In genomic region chr1:221716713-221717490, GRCh38 we compare ENCODE assay signal across 12 cellular contexts. TPM values are rescaled to one million over a fixed set of nuclear protein-coding genes. Genes with fewer than 3 reads are reported as not detected.
DNase-seq lines count a peak whose midpoint lies in the region; ATAC-seq and TF ChIP-seq lines count a peak whose summit lies in the region.
"Had no signal": no experiment of that assay in that cellular context is flagged by ENCODE, and none has a peak within 500 bp of the region (broad histone marks: within the 10 kb centered on the region; RNA-seq: fewer than 3 reads in every experiment).

No MANE protein-coding gene starts in this region.

- WGBS in prostate gland, result 55% methylated on average over 7 of the region's 7 CpGs
- WGBS in right cardiac atrium, result 69% methylated on average over 7 of the region's 7 CpGs

- intact Hi-C loops in Caco-2 (cut with micrococcal nuclease; ENCODE audit: unreplicated experiment) (no loop called here), prostate gland (cut with DNase I) (no loop called here), right cardiac atrium (cut with DNase I) (no loop called here), uterus (cut with DNase I; ENCODE audit: low total_unique reads) (no loop called here), posterior cingulate gyrus (cut with DNase I) (no loop called here)

- CTCF ChIA-PET in Caco-2 (lab: Charles Lee), result no interaction called here

- no peak overlapping the region for H3K4me2 ChIP-seq in fibroblast of lung (ENCODE audit: extremely low read depth, insufficient read depth, low read length)

- no peak for DNase-seq in Caco-2
- no peak for DNase-seq in fibroblast of lung (ENCODE audit: low read depth in 2 of 2)
- no peak for DNase-seq in prostate gland (ENCODE audit: low spot score)
- no peak for DNase-seq in right cardiac atrium
- no peak for DNase-seq in uterus
- no peak for DNase-seq in posterior cingulate gyrus
- DNase-seq: activated T-cell treated with anti-CD3 and anti-CD28 coated beads, Interleukin-2, amount 50 U/mL, for 48 hours; CD8-positive, alpha-beta T cell; naive thymus-derived CD8-positive, alpha-beta T cell; NCI-H524 treated with DMSO at 0.1 percent for 48 hours had no signal

- no peaks in the 10 kb centered on the region for H3K36me3 Mint-ChIP-seq in Caco-2 (ENCODE audit: insufficient read depth, unreplicated experiment)
- H3K36me3 Mint-ChIP-seq: CD8-positive, alpha-beta T cell had no signal

- no peak overlapping the region for H3K4me3 Mint-ChIP-seq in Caco-2 (ENCODE audit: unreplicated experiment)
- H3K4me3 Mint-ChIP-seq: CD8-positive, alpha-beta T cell had no signal

- H3K36me3 ChIP-seq in Caco-2 (ENCODE audit: control insufficient read depth, insufficient read depth, low read length), result no peaks in the 10 kb centered on the region
- H3K36me3 ChIP-seq in fibroblast of lung (ENCODE audit: control insufficient read depth, insufficient read depth, low read length), result no peaks in the 10 kb centered on the region
- no peaks in the 10 kb centered on the region for H3K36me3 ChIP-seq in prostate gland
- no peaks in the 10 kb centered on the region for H3K36me3 ChIP-seq in uterus

- H2AFZ ChIP-seq in fibroblast of lung (ENCODE audit: low read length), result no peak overlapping the region

- H3K27me3 ChIP-seq in Caco-2 (replicated peaks; ENCODE audit: control insufficient read depth, insufficient read depth, low read length) (no peaks in the 10 kb centered on the region), fibroblast of lung (ENCODE audit: control insufficient read depth, insufficient read depth, low read length) (no peaks in the 10 kb centered on the region), prostate gland (replicated peaks; ENCODE audit: insufficient read depth) (no peaks in the 10 kb centered on the region), right cardiac atrium (ENCODE audit: control insufficient read depth, insufficient read depth) (no peaks in the 10 kb centered on the region), uterus (no peaks in the 10 kb centered on the region)

- H3K27ac ChIP-seq in fibroblast of lung (ENCODE audit: insufficient read depth, low read length) (peak overlapping the region; percentile 16), prostate gland (peak overlapping the region; percentile 43 to 81), right cardiac atrium (ENCODE audit: low read length) (no peak overlapping the region), uterus (peak overlapping the region in 1 of 2 donors; percentile 63)

- H3K4me1 Mint-ChIP-seq in Caco-2 (ENCODE audit: low read depth, unreplicated experiment), result peaks cover 19% of the 10 kb centered on the region

- TF ChIP-seq POLR2A in prostate gland (IDR thresholded peaks at IDR 0.05) (no peak), uterus (IDR thresholded peaks at IDR 0.05) (no peak)

- no peaks in the 10 kb centered on the region for H3K9me3 ChIP-seq in Caco-2
- no peaks in the 10 kb centered on the region for H3K9me3 ChIP-seq in fibroblast of lung (ENCODE audit: control insufficient read depth, insufficient read depth, low read depth, low read length)
- H3K9me3 ChIP-seq in prostate gland, result no peaks in the 10 kb centered on the region
- H3K9me3 ChIP-seq in right cardiac atrium (ENCODE audit: control insufficient read depth, low read length), result no peaks in the 10 kb centered on the region
- no peaks in the 10 kb centered on the region for H3K9me3 ChIP-seq in uterus

- no peaks in the 10 kb centered on the region for H3K27me3 Mint-ChIP-seq in Caco-2 (ENCODE audit: insufficient read depth, unreplicated experiment)

- H3K4me3 ChIP-seq in Caco-2 (ENCODE audit: low read depth, low read length) (no peak overlapping the region), fibroblast of lung (replicated peaks in 1 of 4; ENCODE audit: control extremely low read depth in 1 of 4, insufficient read depth in 1 of 4, low read depth in 3 of 4, low read length in 4 of 4) (no peak overlapping the region), prostate gland (no peak overlapping the region), right cardiac atrium (ENCODE audit: low read length) (no peak overlapping the region), uterus (no peak overlapping the region)

- peak overlapping the region; percentile 7 for H3K27ac Mint-ChIP-seq in Caco-2 (ENCODE audit: unreplicated experiment)
- H3K27ac Mint-ChIP-seq: CD8-positive, alpha-beta T cell had no signal

- no peak for TF ChIP-seq CTCF in Caco-2 (IDR thresholded peaks at IDR 0.05; ENCODE audit: insufficient read depth in 1 of 2, low read depth in 1 of 2, low read length in 1 of 2, severe bottlenecking in 1 of 2, unreplicated experiment in 1 of 2)
- TF ChIP-seq CTCF in fibroblast of lung (conservative IDR thresholded peaks at IDR 0.05 in 1 of 2, IDR thresholded peaks at IDR 0.05 in 1 of 2; ENCODE audit: low read depth in 1 of 2, low read length in 2 of 2), result no peak
- TF ChIP-seq CTCF in prostate gland (IDR thresholded peaks at IDR 0.05), result no peak
- no peak for TF ChIP-seq CTCF in uterus (IDR thresholded peaks at IDR 0.05)

- POLR2A ChIA-PET in Caco-2 (lab: Charles Lee), result no interaction called here

- no peaks in the 10 kb centered on the region for H3K9me3 Mint-ChIP-seq in Caco-2 (ENCODE audit: unreplicated experiment)
- H3K9me3 Mint-ChIP-seq: CD8-positive, alpha-beta T cell; naive thymus-derived CD8-positive, alpha-beta T cell had no signal

- ATAC-seq in SK-N-SH treated with all-trans-retinoic acid at 6 μM for 48 hours (no peak; the same call in 2 of the 3 replicates), right cardiac atrium (no peak), GM19035 (IDR thresholded peaks at IDR 0.05; ENCODE audit: unreplicated experiment) (no peak)
- ATAC-seq: CD8-positive, alpha-beta T cell; naive thymus-derived CD8-positive, alpha-beta T cell had no signal

- no peak overlapping the region for H3K9ac ChIP-seq in fibroblast of lung (ENCODE audit: insufficient read depth, low read length)

- BruUV-seq in Caco-2 (replicated peaks; lab: Mats Ljungman, UMichigan), result no TSS peak

- no peaks in the 10 kb centered on the region for H4K20me1 ChIP-seq in fibroblast of lung (ENCODE audit: control insufficient read depth, extremely low read depth, insufficient read depth, low read length)

- peaks cover 53% of the 10 kb centered on the region for H3K79me2 ChIP-seq in fibroblast of lung (ENCODE audit: control insufficient read depth, insufficient read depth, low read length)

- H3K4me1 ChIP-seq in Caco-2 (peaks cover 12% of the 10 kb centered on the region), fibroblast of lung (ENCODE audit: control insufficient read depth, extremely low read depth, insufficient read depth, low read length) (peaks cover 29% of the 10 kb centered on the region), prostate gland (replicated peaks) (peaks cover 10% of the 10 kb centered on the region), right cardiac atrium (ENCODE audit: control insufficient read depth, insufficient read depth, low read length) (peaks cover 8% of the 10 kb centered on the region), uterus (peaks cover 0 to 3% of the 10 kb centered on the region in 2 donors)

TF ChIP-seq in SK-N-SH treated with all-trans-retinoic acid at 6 μM for 48 hours, 23 proteins besides CTCF, POLR2A, EP300 and RAD21:
- peak; percentile 85 for TF ChIP-seq TSHZ2 (CRISPR knock-in tag; IDR thresholded peaks at IDR 0.05)
- no peak for TF ChIP-seq OSR1 (CRISPR knock-in tag; IDR thresholded peaks at IDR 0.05)
- peak; percentile 77 for TF ChIP-seq TCF4 (CRISPR knock-in tag; IDR thresholded peaks at IDR 0.05; ENCODE audit: borderline replicate concordance)
- peak; percentile 14; the same call in 1 of the 2 replicates for TF ChIP-seq ESRRG (CRISPR knock-in tag; IDR thresholded peaks at IDR 0.05)
- peak; percentile 79 for TF ChIP-seq ISL1 (CRISPR knock-in tag; IDR thresholded peaks at IDR 0.05)

RNA-seq across cellular contexts. Expression of gene DUSP10, which starts 25.0 kb away (rescaled TPM):
- total RNA-seq in Caco-2 (2022), result 2.0 and 2.1 TPM in 2 replicates
- 22.6 and 71.7 TPM in 2 replicates for total RNA-seq in fibroblast of lung
- polyA plus RNA-seq in fibroblast of lung, result 19.4 and 28.7 TPM in 2 replicates
- 9.8 and 12.5 TPM in 2 replicates for polyA plus RNA-seq in fibroblast of lung (2012)
- polyA minus RNA-seq in fibroblast of lung (ENCODE audit: low replicate concordance), result 24.7 and 37.0 TPM in 2 replicates
- total RNA-seq in prostate gland, result 10 to 100 TPM in 1 of 2 donors, 1 to 10 TPM in 1; 5.8 to 13.6 TPM
- total RNA-seq in right cardiac atrium, result 1 to 10 TPM; 4.6 to 5.1 (median 4.9) TPM
- 4.7 TPM for polyA plus RNA-seq in right cardiac atrium
- total RNA-seq in uterus, result 10 to 100 TPM in 1 of 4 donors, 1 to 10 TPM in 2, under 1 TPM in 1; 0.26 to 10.9 (median 5.5) TPM
